In genomic region chr11:132099692-132100091, GRCh38 we compare ENCODE assay signal across 10 cellular contexts.
A peak's percentile ranks its signal among the peaks of the same experiment; 100 is the strongest.
DNase-seq lines count a peak whose midpoint lies in the region; ATAC-seq, FAIRE-seq and TF ChIP-seq lines count a peak whose summit lies in the region.
"Had no signal": no experiment of that assay in that cellular context is flagged by ENCODE, and none has a peak within 500 bp of the region (broad histone marks: within the 10 kb centered on the region; RNA-seq: fewer than 3 reads in every experiment).

No MANE protein-coding gene starts in this region.

- H3K4me3 ChIP-seq in H7 (ENCODE audit: insufficient read depth, low read depth, low read length) (no peak overlapping the region), PC-3 (ENCODE audit: low read length) (no peak overlapping the region), heart left ventricle (no peak overlapping the region), coronary artery (no peak overlapping the region)

- H3K27me3 ChIP-seq in H7 (ENCODE audit: control insufficient read depth, insufficient read depth, low read length) (no peaks in the 10 kb centered on the region), PC-3 (ENCODE audit: low read length) (no peaks in the 10 kb centered on the region), heart left ventricle (no peaks in the 10 kb centered on the region)

- FAIRE-seq in D721Med (lab: Jason Lieb, UNC) (no peak), HTR-8/SVneo (lab: Jason Lieb, UNC) (no peak)
- FAIRE-seq: islet of Langerhans had no signal

- DNase-seq in D721Med (ENCODE audit: insufficient read length, low spot score): no peak
- peak; percentile 59 for DNase-seq in H7
- DNase-seq in PC-3: peak; percentile 9
- DNase-seq in heart left ventricle: no peak
- DNase-seq in NCI-H2227 (lab: John Stamatoyannopoulos, UW; ENCODE audit: unreplicated experiment): no peak
- DNase-seq in coronary artery (ENCODE audit: low spot score): no peak
- DNase-seq in HTR-8/SVneo (ENCODE audit: insufficient read length, low spot score): no peak
- DNase-seq: activated naive CD8-positive, alpha-beta T cell treated with anti-CD3 and anti-CD28 coated beads, Interleukin-2, amount 10 ng/mL, durations not matched to agents 7 days and 5 days had no signal

- H2AFZ ChIP-seq in PC-3 (ENCODE audit: low read length): no peak overlapping the region

- no peaks in the 10 kb centered on the region for H3K9me2 ChIP-seq in PC-3 (replicated peaks; ENCODE audit: low read length)

- 41 to 63% (median 59%) methylated on average over 4 of the region's 4 CpGs for WGBS in heart left ventricle, 4 donors

- no peak overlapping the region for H3K4me2 ChIP-seq in PC-3 (ENCODE audit: low read length)

- peak; percentile 35 for TF ChIP-seq CTCF in D721Med (IDR thresholded peaks at IDR 0.05; ENCODE audit: insufficient read depth, missing control alignments)
- TF ChIP-seq CTCF in PC-3 (conservative IDR thresholded peaks at IDR 0.05; ENCODE audit: low read depth, low read length): peak; percentile 49; the same call in 1 of the 2 replicates
- TF ChIP-seq CTCF in heart left ventricle (IDR thresholded peaks at IDR 0.05): peak in 10 of 12 donors; percentile 12 to 39 (median 29)
- TF ChIP-seq CTCF in coronary artery (IDR thresholded peaks at IDR 0.05): no peak

- ATAC-seq in PC-3 (no peak), heart left ventricle (peak in 1 of 4 donors; percentile 45), HG02610 (IDR thresholded peaks at IDR 0.05; ENCODE audit: unreplicated experiment) (no peak)

- H3K9ac ChIP-seq in PC-3 (ENCODE audit: low read length): no peak overlapping the region

- TF ChIP-seq POLR2A in heart left ventricle (IDR thresholded peaks at IDR 0.05): no peak

- peaks cover 8% of the 10 kb centered on the region; the same call in 1 of the 2 replicates for H3K9me3 ChIP-seq in PC-3 (ENCODE audit: low read length)
- no peaks in the 10 kb centered on the region for H3K9me3 ChIP-seq in heart left ventricle

- intact Hi-C loops in PC-3 (cut with micrococcal nuclease) (no loop called here), heart left ventricle (cut with DNase I) (no loop called here)

- no peaks in the 10 kb centered on the region for H3F3A ChIP-seq in PC-3 (ENCODE audit: low read length, unreplicated experiment)

- H3K36me3 ChIP-seq in H7 (replicated peaks; ENCODE audit: control insufficient read depth, insufficient read depth, low read length) (no peaks in the 10 kb centered on the region), PC-3 (ENCODE audit: low read depth, low read length) (no peaks in the 10 kb centered on the region), heart left ventricle (no peaks in the 10 kb centered on the region)

- H3K4me1 ChIP-seq in PC-3 (ENCODE audit: insufficient read depth, low read length) (no peaks in the 10 kb centered on the region), heart left ventricle (no peaks in the 10 kb centered on the region)

- POLR2A ChIA-PET in PC-3 (lab: Charles Lee; ENCODE audit: unreplicated experiment): no interaction called here

- H3K27ac ChIP-seq in PC-3 (ENCODE audit: low read length): no peak overlapping the region
- H3K27ac ChIP-seq in heart left ventricle: no peak overlapping the region
- no peak overlapping the region for H3K27ac ChIP-seq in coronary artery

- CTCF ChIA-PET in PC-3 (lab: Charles Lee): no interaction called here

- H4K20me1 ChIP-seq in PC-3 (ENCODE audit: low read length): no peaks in the 10 kb centered on the region

- H3K79me2 ChIP-seq in PC-3 (ENCODE audit: low read length): no peaks in the 10 kb centered on the region

- no TSS peak for BruUV-seq in PC-3 (replicated peaks; lab: Mats Ljungman, UMichigan)

Comparison
In these comparisons a context has a peak if more than half of its experiments do, and no peak if none do; other contexts are left out.
1. DNase-seq: peak in H7 (single experiment) and PC-3 (single experiment); none in D721Med (single experiment), heart left ventricle (0 of 5), NCI-H2227 (single experiment), coronary artery (single experiment) and HTR-8/SVneo (single experiment).